Comparison of ENCODE assay signal across 8 cellular contexts in the genomic region with DNA sequence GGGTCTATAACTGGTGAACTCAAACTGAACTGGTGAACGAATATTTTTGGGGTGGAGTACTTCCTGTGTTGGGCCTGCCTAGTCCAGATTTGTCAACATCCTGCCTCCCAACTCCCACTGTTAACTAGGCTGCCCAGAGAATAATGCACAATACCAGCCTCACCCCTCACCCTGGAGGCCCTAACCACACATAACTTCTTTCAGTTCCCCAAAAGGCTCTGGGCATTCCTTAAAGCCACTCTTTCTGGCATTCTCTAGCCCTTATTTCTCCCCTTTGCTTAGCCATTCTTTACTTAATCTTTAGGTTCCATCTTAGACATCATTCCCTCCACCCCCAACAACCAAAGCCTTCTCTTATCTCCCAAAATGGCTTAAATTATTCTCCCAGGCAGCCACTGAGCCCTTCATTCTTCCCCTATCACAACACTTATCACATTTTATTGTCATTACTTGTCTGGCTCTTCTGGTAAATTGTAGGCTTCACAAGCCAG. TPM values are rescaled to one million over a fixed set of nuclear protein-coding genes. Genes with fewer than 3 reads are reported as not detected.
DNase-seq lines count a peak whose midpoint lies in the region; ATAC-seq and TF ChIP-seq lines count a peak whose summit lies in the region.

No MANE protein-coding gene starts in this region.

- H3K9me3 ChIP-seq in GM23248 (ENCODE audit: low read depth): no peaks in the 10 kb centered on the region

- DNase-seq in CD1c-positive myeloid dendritic cell (ENCODE audit: extremely low spot score) (peak; percentile 91), GM23248 (peak; percentile 48), foreskin melanocyte (peak; percentile 73), NCI-H446 (lab: John Stamatoyannopoulos, UW) (no peak), kidney tubule cell (ENCODE audit: low spot score) (no peak)
- no peak for DNase-seq in stimulated activated naive CD8-positive, alpha-beta T cell treated with anti-CD3 and anti-CD28 coated beads, Interleukin-15, Interleukin-2, amounts not matched to agents 100 U/mL and 50 U/mL, for 24 hours
- no peak for DNase-seq in NK-92 treated with Interleukin-12 subunit alpha and Interleukin-12 subunit beta, amount 100 ng/mL, for 24 hours (lab: John Stamatoyannopoulos, UW)

- H3K27ac ChIP-seq in GM23248: peak overlapping the region; percentile 55

- ATAC-seq in SK-N-SH treated with all-trans-retinoic acid at 6 μM for 48 hours: peak; percentile 27; the same call in 1 of the 3 replicates
- ATAC-seq in stimulated activated naive CD8-positive, alpha-beta T cell treated with anti-CD3 and anti-CD28 coated beads, Interleukin-15, Interleukin-2, amounts not matched to agents 100 U/mL and 50 U/mL, for 24 hours: peak; percentile 73

- H3K36me3 ChIP-seq in GM23248 (ENCODE audit: low read depth): no peaks in the 10 kb centered on the region

- H3K9me2 ChIP-seq in GM23248 (ENCODE audit: insufficient read depth): no peaks in the 10 kb centered on the region

- no peaks in the 10 kb centered on the region for H3K27me3 ChIP-seq in GM23248 (replicated peaks; ENCODE audit: insufficient read depth)

- no peaks in the 10 kb centered on the region for H4K20me1 ChIP-seq in GM23248 (ENCODE audit: insufficient read depth)

- in situ Hi-C loops in GM23248 (cut with MboI): no loop called here

- no peak overlapping the region for H3K4me3 ChIP-seq in GM23248

- H3K9ac ChIP-seq in GM23248: no peak overlapping the region

- H3F3A ChIP-seq in GM23248 (ENCODE audit: insufficient read depth): 0 out of 2 replicates have a peak, but pooled peaks cover 6% of the 10 kb centered on the region

- WGBS in GM23248 (ENCODE audit: low coverage in 1 of 2, low lambda C conversion rate in 2 of 2, missing lambda C conversion rate in 2 of 2), 2 experiments: 5 to 9% methylated on average over 1 of the region's 1 CpG

- H3K79me2 ChIP-seq in GM23248 (ENCODE audit: insufficient read depth): no peaks in the 10 kb centered on the region

- peak overlapping the region; percentile 80 for H2AFZ ChIP-seq in GM23248

- peaks cover 11% of the 10 kb centered on the region for H3K4me1 ChIP-seq in GM23248 (ENCODE audit: insufficient read depth)

- peak overlapping the region; percentile 8 for H3K4me2 ChIP-seq in GM23248 (ENCODE audit: unreplicated experiment)

TF ChIP-seq in SK-N-SH treated with all-trans-retinoic acid at 6 μM for 48 hours, 23 proteins besides CTCF, POLR2A, EP300 and RAD21:
- TF ChIP-seq, protein P1, sequence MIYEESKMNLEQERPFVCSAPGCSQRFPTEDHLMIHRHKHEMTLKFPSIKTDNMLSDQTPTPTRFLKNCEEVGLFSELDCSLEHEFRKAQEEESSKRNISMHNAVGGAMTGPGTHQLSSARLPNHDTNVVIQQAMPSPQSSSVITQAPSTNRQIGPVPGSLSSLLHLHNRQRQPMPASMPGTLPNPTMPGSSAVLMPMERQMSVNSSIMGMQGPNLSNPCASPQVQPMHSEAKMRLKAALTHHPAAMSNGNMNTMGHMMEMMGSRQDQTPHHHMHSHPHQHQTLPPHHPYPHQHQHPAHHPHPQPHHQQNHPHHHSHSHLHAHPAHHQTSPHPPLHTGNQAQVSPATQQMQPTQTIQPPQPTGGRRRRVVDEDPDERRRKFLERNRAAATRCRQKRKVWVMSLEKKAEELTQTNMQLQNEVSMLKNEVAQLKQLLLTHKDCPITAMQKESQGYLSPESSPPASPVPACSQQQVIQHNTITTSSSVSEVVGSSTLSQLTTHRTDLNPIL (CRISPR knock-in tag; IDR thresholded peaks at IDR 0.05; ENCODE audit: low read depth): no peak
- TF ChIP-seq TCF4 (CRISPR knock-in tag; IDR thresholded peaks at IDR 0.05; ENCODE audit: borderline replicate concordance) (peak; percentile 42; the same call in 1 of the 2 replicates), ZNF70 (CRISPR knock-in tag; IDR thresholded peaks at IDR 0.05) (no peak), BACH2 (CRISPR knock-in tag; IDR thresholded peaks at IDR 0.05; ENCODE audit: borderline replicate concordance) (no peak), RARB (CRISPR knock-in tag; IDR thresholded peaks at IDR 0.05) (no peak), ISL1 (CRISPR knock-in tag; IDR thresholded peaks at IDR 0.05) (no peak), ESRRG (CRISPR knock-in tag; IDR thresholded peaks at IDR 0.05) (no peak), ZNF8 (CRISPR knock-in tag; IDR thresholded peaks at IDR 0.05) (no peak)
- TF ChIP-seq, protein P2, sequence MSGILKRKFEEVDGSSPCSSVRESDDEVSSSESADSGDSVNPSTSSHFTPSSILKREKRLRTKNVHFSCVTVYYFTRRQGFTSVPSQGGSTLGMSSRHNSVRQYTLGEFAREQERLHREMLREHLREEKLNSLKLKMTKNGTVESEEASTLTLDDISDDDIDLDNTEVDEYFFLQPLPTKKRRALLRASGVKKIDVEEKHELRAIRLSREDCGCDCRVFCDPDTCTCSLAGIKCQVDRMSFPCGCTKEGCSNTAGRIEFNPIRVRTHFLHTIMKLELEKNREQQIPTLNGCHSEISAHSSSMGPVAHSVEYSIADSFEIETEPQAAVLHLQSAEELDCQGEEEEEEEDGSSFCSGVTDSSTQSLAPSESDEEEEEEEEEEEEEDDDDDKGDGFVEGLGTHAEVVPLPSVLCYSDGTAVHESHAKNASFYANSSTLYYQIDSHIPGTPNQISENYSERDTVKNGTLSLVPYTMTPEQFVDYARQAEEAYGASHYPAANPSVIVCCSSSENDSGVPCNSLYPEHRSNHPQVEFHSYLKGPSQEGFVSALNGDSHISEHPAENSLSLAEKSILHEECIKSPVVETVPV (CRISPR knock-in tag; IDR thresholded peaks at IDR 0.05): no peak

RNA-seq across cellular contexts. Expression of a gene that starts 9.1 kb away (rescaled TPM):
- 223 and 257 TPM in 2 replicates for total RNA-seq in GM23248 (2014; rRNA removed; shearing (Covaris generic))
- polyA plus RNA-seq in GM23248 (2016; fragmentation: Nextera tagmentation; extraction: Ambion mirVana): 214 and 217 TPM in 2 replicates

RNA-seq across cellular contexts. Expression of a gene that starts 23.3 kb away (rescaled TPM):
- total RNA-seq in GM23248 (2014; rRNA removed; shearing (Covaris generic)): 9.8 and 11.6 TPM in 2 replicates
- 7.0 and 7.4 TPM in 2 replicates for polyA plus RNA-seq in GM23248 (2016; fragmentation: Nextera tagmentation; extraction: Ambion mirVana)

Comparison
In these comparisons a context has a peak if more than half of its experiments do, and no peak if none do; other contexts are left out.
1. DNase-seq: peak in CD1c-positive myeloid dendritic cell (single experiment), GM23248 (single experiment) and foreskin melanocyte (single experiment); none in stimulated activated naive CD8-positive, alpha-beta T cell treated with anti-CD3 and anti-CD28 coated beads, Interleukin-15, Interleukin-2, amounts not matched to agents 100 U/mL and 50 U/mL, for 24 hours (single experiment), NCI-H446 (0 of 2), kidney tubule cell (single experiment) and NK-92 treated with Interleukin-12 subunit alpha and Interleukin-12 subunit beta, amount 100 ng/mL, for 24 hours (single experiment).